Comparison of ENCODE assay signal across 21 cellular contexts in the genomic region with DNA sequence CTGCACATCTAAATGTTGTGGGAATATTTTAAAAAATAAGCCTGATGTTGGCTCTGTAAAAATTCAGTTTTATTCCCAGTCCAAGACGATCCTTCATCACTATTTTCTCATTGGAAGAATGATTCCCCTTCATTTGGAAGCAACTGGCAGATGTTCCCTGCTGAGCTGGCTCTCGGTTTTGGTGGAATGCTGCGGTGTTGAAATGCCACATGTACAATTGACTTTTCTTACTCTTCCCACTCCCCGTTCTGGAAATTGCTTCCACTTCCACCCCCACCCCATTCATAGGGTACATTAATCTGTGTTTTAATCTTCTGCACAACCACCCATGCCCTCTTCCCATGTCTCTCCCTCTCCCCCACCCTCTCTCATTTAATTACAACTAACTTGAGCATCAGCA.
DNase-seq lines count a peak whose midpoint lies in the region; ATAC-seq and TF ChIP-seq lines count a peak whose summit lies in the region.
"Had no signal": no experiment of that assay in that cellular context is flagged by ENCODE, and none has a peak within 500 bp of the region (broad histone marks: within the 10 kb centered on the region; RNA-seq: fewer than 3 reads in every experiment).

No MANE protein-coding gene starts in this region.

- H3K9me3 Mint-ChIP-seq in brain (no peaks in the 10 kb centered on the region), HFFc6 (peaks cover 7% of the 10 kb centered on the region)
- H3K9me3 Mint-ChIP-seq: activated naive CD4-positive, alpha-beta T cell treated with anti-CD3 and anti-CD28 coated beads, Interleukin-2, amount 50 U/mL, for 72 hours; naive B cell had no signal

- peaks cover 5% of the 10 kb centered on the region for H3K27me3 Mint-ChIP-seq in brain
- no peaks in the 10 kb centered on the region for H3K27me3 Mint-ChIP-seq in HFFc6 (ENCODE audit: insufficient read depth)

- H3K4me3 Mint-ChIP-seq in brain, result peak overlapping the region in 1 of 5 experiments; percentile 2
- no peak overlapping the region for H3K4me3 Mint-ChIP-seq in HFFc6
- H3K4me3 Mint-ChIP-seq: naive B cell had no signal

- no peak overlapping the region for H3K4me3 ChIP-seq in MG63
- H3K4me3 ChIP-seq: heart left ventricle, thoracic aorta, uterus had no signal

- H3K36me3 ChIP-seq in MG63, result no peaks in the 10 kb centered on the region
- H3K36me3 ChIP-seq: heart left ventricle, thoracic aorta, uterus had no signal

- ATAC-seq in HG03139 (IDR thresholded peaks at IDR 0.05; ENCODE audit: unreplicated experiment), result no peak
- ATAC-seq: activated naive CD4-positive, alpha-beta T cell treated with anti-CD3 and anti-CD28 coated beads, Interleukin-2, amount 50 U/mL, for 72 hours; heart left ventricle had no signal

- H3K36me3 Mint-ChIP-seq in brain (no peaks in the 10 kb centered on the region), HFFc6 (ENCODE audit: low read depth) (no peaks in the 10 kb centered on the region)
- H3K36me3 Mint-ChIP-seq: activated naive CD4-positive, alpha-beta T cell treated with anti-CD3 and anti-CD28 coated beads, Interleukin-2, amount 50 U/mL, for 72 hours; naive B cell had no signal

- H3K27me3 ChIP-seq in MG63, result no peaks in the 10 kb centered on the region
- H3K27me3 ChIP-seq: heart left ventricle, uterus had no signal

- H3K27ac Mint-ChIP-seq in brain (peak overlapping the region in 3 of 5 experiments; percentile 0 to 89 (median 54)), HFFc6 (no peak overlapping the region)
- H3K27ac Mint-ChIP-seq: activated naive CD4-positive, alpha-beta T cell treated with anti-CD3 and anti-CD28 coated beads, Interleukin-2, amount 50 U/mL, for 72 hours had no signal

- H3K9me3 ChIP-seq in MG63, result no peaks in the 10 kb centered on the region
- H3K9me3 ChIP-seq: heart left ventricle, thoracic aorta, uterus had no signal

- DNase-seq in G401 (ENCODE audit: low spot score) (peak; percentile 40), MG63 (peak; percentile 2), non-pigmented ciliary epithelial cell (ENCODE audit: low read depth) (peak; percentile 27), HFFc6 (no peak), retina (no peak)
- DNase-seq: activated CD8-positive, alpha-beta memory T cell treated with anti-CD3 and anti-CD28 coated beads, Interleukin-2, amount 50 U/mL, for 4 hours; aorta; GOT3; heart left ventricle; Karpas-422; left cardiac atrium; mesendoderm; naive B cell; stimulated activated CD4-positive, alpha-beta T cell treated with anti-CD3 and anti-CD28 coated beads, Interleukin-4, amount 100 ng/mL, for 4 hours; stimulated activated naive CD4-positive, alpha-beta T cell treated with Interleukin-2 at 50 U/mL for 16 hours; T-helper 9 cell; uterus had no signal

- in situ Hi-C loops in G401 (cut with HindIII; ENCODE audit: low sequenced_read_pairs), result no loop called here

- no peak for TF ChIP-seq CTCF in brain (conservative IDR thresholded peaks at IDR 0.05)
- no peak for TF ChIP-seq CTCF in HFFc6 (IDR thresholded peaks at IDR 0.05)

- H3K4me1 Mint-ChIP-seq in brain, result peaks cover 50% of the 10 kb centered on the region
- no peaks in the 10 kb centered on the region for H3K4me1 Mint-ChIP-seq in HFFc6 (ENCODE audit: low read depth)
- H3K4me1 Mint-ChIP-seq: naive B cell had no signal

Comparison
In these comparisons a context has a peak if more than half of its experiments do, and no peak if none do; other contexts are left out.
1. DNase-seq: peak in G401 (single experiment), MG63 (single experiment) and non-pigmented ciliary epithelial cell (single experiment); none in HFFc6 (single experiment) and retina (single experiment).